18 cellular contexts compared by ENCODE assay signal in the genomic region with DNA sequence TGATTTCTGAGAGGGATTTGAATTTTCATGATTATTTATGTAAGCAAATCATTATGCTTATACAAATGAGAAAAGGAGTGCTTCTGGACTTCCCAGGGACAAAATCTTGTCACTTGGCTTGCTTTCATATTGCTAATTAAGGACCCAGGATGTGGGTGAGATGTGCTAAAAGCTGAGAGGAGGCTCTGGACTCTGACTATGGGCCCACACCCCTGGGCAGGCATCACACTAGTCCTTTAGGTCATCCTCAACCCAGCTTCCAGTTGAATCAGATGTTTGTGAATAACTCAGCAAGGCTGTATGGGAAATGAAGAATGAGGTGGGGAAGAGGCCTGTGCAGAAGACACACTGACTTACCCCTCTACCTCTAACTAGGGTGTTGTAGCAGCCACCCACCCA. TPM values are rescaled to one million over a fixed set of nuclear protein-coding genes. Genes with fewer than 3 reads are reported as not detected.
"Had no signal": no experiment of that assay in that cellular context is flagged by ENCODE, and none has a peak within 500 bp of the region (broad histone marks: within the 10 kb centered on the region; RNA-seq: fewer than 3 reads in every experiment).

No MANE protein-coding gene starts in this region.

- H3K9me3 ChIP-seq: breast epithelium, gastrocnemius medialis, uterus had no signal

- DNase-seq: activated B cell treated with CpG ODN at 0.5 μM for 24 hours; activated CD4-positive, alpha-beta T cell treated with anti-CD3 and anti-CD28 coated beads, Interleukin-2, amount 10 ng/mL, durations not matched to agents 24 days and 14 days; activated CD8-positive, alpha-beta memory T cell treated with anti-CD3 and anti-CD28 coated beads, Interleukin-2, amount 50 U/mL, for 48 hours; activated gamma-delta T cell; activated T-cell treated with anti-CD3 and anti-CD28 coated beads, Interleukin-2, amount 50 U/mL, for 72 hours; amniotic stem cell; gastrocnemius medialis; naive thymus-derived CD8-positive, alpha-beta T cell; retina; stimulated activated naive CD4-positive, alpha-beta T cell; uterus had no signal

- H3K4me1 ChIP-seq: breast epithelium, gastrocnemius medialis, tibial nerve, uterus had no signal

- H3K9me3 Mint-ChIP-seq: activated B cell treated with CpG ODN at 0.5 μM for 24 hours; activated CD4-positive, alpha-beta T cell treated with anti-CD3 and anti-CD28 coated beads, Interleukin-2, amount 10 ng/mL, durations not matched to agents 24 days and 14 days; activated naive CD4-positive, alpha-beta T cell treated with anti-CD3 and anti-CD28 coated beads, Interleukin-2, amount 50 U/mL, for 72 hours; activated T-cell treated with anti-CD3 and anti-CD28 coated beads, Interleukin-2, amount 50 U/mL, for 72 hours; dendritic cell treated with granulocyte-macrophage colony-stimulating factor and Interleukin-4, amounts not matched to agents 40 ng/mL and 50 ng/mL, for 4 days; memory B cell; naive thymus-derived CD8-positive, alpha-beta T cell had no signal

- H3K4me3 ChIP-seq: breast epithelium, gastrocnemius medialis, tibial nerve, uterus had no signal

- H3K27ac Mint-ChIP-seq: activated B cell treated with CpG ODN at 0.5 μM for 24 hours; activated CD4-positive, alpha-beta T cell treated with anti-CD3 and anti-CD28 coated beads, Interleukin-2, amount 10 ng/mL, durations not matched to agents 24 days and 14 days; activated T-cell treated with anti-CD3 and anti-CD28 coated beads, Interleukin-2, amount 50 U/mL, for 72 hours; dendritic cell treated with granulocyte-macrophage colony-stimulating factor and Interleukin-4, amounts not matched to agents 40 ng/mL and 50 ng/mL, for 4 days; memory B cell had no signal

- H3K27ac ChIP-seq: breast epithelium, gastrocnemius medialis, tibial nerve, uterus had no signal

- H3K4me3 Mint-ChIP-seq: activated B cell treated with CpG ODN at 0.5 μM for 24 hours; activated CD4-positive, alpha-beta T cell treated with anti-CD3 and anti-CD28 coated beads, Interleukin-2, amount 10 ng/mL, durations not matched to agents 24 days and 14 days; activated T-cell treated with anti-CD3 and anti-CD28 coated beads, Interleukin-2, amount 50 U/mL, for 72 hours; dendritic cell treated with granulocyte-macrophage colony-stimulating factor and Interleukin-4, amounts not matched to agents 40 ng/mL and 50 ng/mL, for 4 days; memory B cell; naive thymus-derived CD8-positive, alpha-beta T cell had no signal

- H3K4me1 Mint-ChIP-seq: activated B cell treated with CpG ODN at 0.5 μM for 24 hours, memory B cell had no signal

- ATAC-seq: activated naive CD4-positive, alpha-beta T cell treated with anti-CD3 and anti-CD28 coated beads, Interleukin-2, amount 50 U/mL, for 72 hours; activated T-cell treated with anti-CD3 and anti-CD28 coated beads, Interleukin-2, amount 50 U/mL, for 72 hours; gastrocnemius medialis; naive thymus-derived CD8-positive, alpha-beta T cell had no signal

- H3K36me3 ChIP-seq: breast epithelium, gastrocnemius medialis, tibial nerve, uterus had no signal

- H3K27me3 ChIP-seq: breast epithelium, gastrocnemius medialis, tibial nerve, uterus had no signal

- H3K27me3 Mint-ChIP-seq: activated B cell treated with CpG ODN at 0.5 μM for 24 hours had no signal

RNA-seq across cellular contexts. Expression of a gene that starts 11.9 kb away (rescaled TPM):
- total RNA-seq: epithelial cell of proximal tubule; gastrocnemius medialis; naive thymus-derived CD8-positive, alpha-beta T cell; T-helper 2 cell treated with Interferon-gamma antibody and Interleukin-4, amounts not matched to agents 100 ng/mL and 5 ng/mL, for 36 hours had no signal

RNA-seq across cellular contexts. Expression of a gene that starts 40.4 kb away (rescaled TPM):
- total RNA-seq: gastrocnemius medialis; naive thymus-derived CD8-positive, alpha-beta T cell had no signal
